ENCODE assay signal across 7 cellular contexts in genomic region chr17:81701288-81702071, GRCh38. TPM values are rescaled to one million over a fixed set of nuclear protein-coding genes. Genes with fewer than 3 reads are reported as not detected.
DNase-seq lines count a peak whose midpoint lies in the region; FAIRE-seq and TF ChIP-seq lines count a peak whose summit lies in the region.

No MANE protein-coding gene starts in this region.

- H3K9me2 ChIP-seq in OCI-LY1 (ENCODE audit: low read depth, low read length) = no peaks in the 10 kb centered on the region

- H3K4me3 ChIP-seq in GM12865 (ENCODE audit: low read depth, low read length) (peak overlapping the region; percentile 93), OCI-LY1 (ENCODE audit: low read depth, low read length, poor library complexity, severe bottlenecking) (peak overlapping the region; percentile 95), H1 (ENCODE audit: extremely low read depth in 1 of 4, insufficient read depth in 2 of 4, low read depth in 3 of 4, low read length in 4 of 4) (peak overlapping the region in 1 of 4 experiments; percentile 95; a peak in 3 of 8 replicates), retinal pigment epithelial cell (ENCODE audit: low read length) (peak overlapping the region; percentile 91)

- H3K4me1 ChIP-seq in OCI-LY1 (ENCODE audit: insufficient read depth, low read length, severe bottlenecking) (peaks cover 30% of the 10 kb centered on the region), H1 (replicated peaks in 1 of 4; ENCODE audit: control insufficient read depth in 3 of 4, insufficient read depth in 4 of 4, low read length in 3 of 4) (peaks cover 0 to 14% (median 10%) of the 10 kb centered on the region in 4 experiments; a peak in 5 of 7 replicates)

- TF ChIP-seq CTCF in GM12865 (IDR thresholded peaks at IDR 0.05; ENCODE audit: insufficient read depth, low read depth, low read length, missing control alignments) (peak; percentile 9), OCI-LY1 (IDR thresholded peaks at IDR 0.05; ENCODE audit: low read length) (peak; percentile 11; the same call in 1 of the 2 replicates), H1 (IDR thresholded peaks at IDR 0.05; ENCODE audit: control extremely low read depth in 1 of 3, insufficient read depth in 1 of 3, low read depth in 1 of 3, low read length in 3 of 3) (no peak), retinal pigment epithelial cell (conservative IDR thresholded peaks at IDR 0.05; ENCODE audit: low read depth, low read length) (no peak)

- H3K23ac ChIP-seq in H1 (ENCODE audit: insufficient read length) = no peak overlapping the region

- H3K79me1 ChIP-seq in H1 (ENCODE audit: low read depth, low read length) = peaks cover 14% of the 10 kb centered on the region

- H4K91ac ChIP-seq in H1 (replicated peaks; ENCODE audit: insufficient read length, low read length) = no peak overlapping the region

- no peak overlapping the region; the same call in 1 of the 2 replicates for H2BK5ac ChIP-seq in H1 (ENCODE audit: low read depth, low read length)

- H3K9ac ChIP-seq in OCI-LY1 (ENCODE audit: low read length) = peak overlapping the region; percentile 99
- H3K9ac ChIP-seq in H1 (replicated peaks in 1 of 4; ENCODE audit: extremely low read depth in 1 of 4, low read depth in 3 of 4, low read length in 3 of 4) = peak overlapping the region in 3 of 4 experiments; percentile 11 to 29 (median 14); a peak in 2 of 7 replicates

- H3K4ac ChIP-seq in H1 (replicated peaks; ENCODE audit: insufficient read length, low read depth, low read length) = no peak overlapping the region

- POLR2A ChIA-PET in H1 (lab: Charles Lee; ENCODE audit: partially characterized antibody) = interaction anchor here (0.6 to 17.2 kb wide), 16 partner anchors 15 to 852 kb away, joined by 3 to 436 read pairs (median 6); partner anchors contain the start of genes ARL16, CCDC137, HGS and MAFG

- no peak overlapping the region for H2BK12ac ChIP-seq in H1 (ENCODE audit: low read depth, low read length)

- H3K9me3 ChIP-seq in OCI-LY1 (ENCODE audit: low read length) (no peaks in the 10 kb centered on the region), H1 (ENCODE audit: insufficient read depth in 2 of 2, low read depth in 1 of 2, low read length in 1 of 2) (no peaks in the 10 kb centered on the region)

- H3K27ac ChIP-seq in OCI-LY1 (ENCODE audit: low read depth, low read length, poor library complexity, severe bottlenecking) (peak overlapping the region; percentile 5), H1 (ENCODE audit: low read depth, low read length) (no peak overlapping the region)

- H3K18ac ChIP-seq in H1 (ENCODE audit: extremely low read depth, low read length) = no peak overlapping the region

- no peak overlapping the region for H3K14ac ChIP-seq in H1 (ENCODE audit: insufficient read length)

- no peaks in the 10 kb centered on the region for H3K27me3 ChIP-seq in OCI-LY1 (ENCODE audit: insufficient read depth, low read length)
- no peaks in the 10 kb centered on the region for H3K27me3 ChIP-seq in H1 (replicated peaks in 1 of 4; ENCODE audit: control insufficient read depth in 3 of 4, extremely low read depth in 1 of 4, insufficient read depth in 3 of 4, low read length in 3 of 4)

- peak overlapping the region; percentile 62 for H4K8ac ChIP-seq in H1 (ENCODE audit: extremely low read depth, insufficient read depth, low read length)

- H3K4me2 ChIP-seq in OCI-LY1 (ENCODE audit: low read length) (peak overlapping the region; percentile 84), H1 (ENCODE audit: insufficient read depth in 1 of 2, low read depth in 2 of 2, low read length in 2 of 2) (peak overlapping the region; percentile 91 to 95; a peak in 3 of 4 replicates)

- H3K56ac ChIP-seq in H1 (replicated peaks; ENCODE audit: insufficient read length, low read depth, low read length) = no peak overlapping the region

- TF ChIP-seq EP300 in H1 (IDR thresholded peaks at IDR 0.05; ENCODE audit: borderline replicate concordance in 1 of 2, low read depth in 2 of 2, low read length in 2 of 2) = no peak

- H3K36me3 ChIP-seq in OCI-LY1 (ENCODE audit: insufficient read depth, low read length) (peaks cover 82% of the 10 kb centered on the region), H1 (ENCODE audit: control insufficient read depth in 2 of 4, insufficient read depth in 4 of 4, low read length in 3 of 4) (peaks cover 13 to 42% (median 21%) of the 10 kb centered on the region in 4 experiments; a peak in 7 of 8 replicates)

- H3K23me2 ChIP-seq in H1 (ENCODE audit: low read depth, low read length) = peaks cover 9% of the 10 kb centered on the region

- no peaks in the 10 kb centered on the region for H3F3A ChIP-seq in OCI-LY1 (ENCODE audit: insufficient read depth, low read length)

- H4K5ac ChIP-seq in H1 (ENCODE audit: insufficient read length, low read depth, low read length) = no peak overlapping the region

- H2BK20ac ChIP-seq in H1 (ENCODE audit: low read length) = no peak overlapping the region

- DNase-seq in GM12865 (ENCODE audit: low read depth) (no peak), H1 (ENCODE audit: low read depth in 1 of 2, low spot score in 2 of 2) (no peak), retinal pigment epithelial cell (ENCODE audit: low read depth) (no peak), ecto neural progenitor cell (ENCODE audit: low spot score) (no peak), RCC 7860 (ENCODE audit: low spot score) (no peak), GOT3 (lab: John Stamatoyannopoulos, UW) (no peak)

- H3K79me2 ChIP-seq in OCI-LY1 (ENCODE audit: insufficient read depth, low read length) = peaks cover 31% of the 10 kb centered on the region
- peaks cover 9 to 44% of the 10 kb centered on the region in 2 experiments; a peak in 3 of 4 replicates for H3K79me2 ChIP-seq in H1 (ENCODE audit: control insufficient read depth in 1 of 2, insufficient read depth in 2 of 2, low read length in 2 of 2)

- no peak overlapping the region for H2BK15ac ChIP-seq in H1 (ENCODE audit: low read length)

- no peak overlapping the region for H2BK120ac ChIP-seq in H1 (replicated peaks; ENCODE audit: low read depth, low read length)

- no peak for TF ChIP-seq RAD21 in H1 (IDR thresholded peaks at IDR 0.05 in 1 of 2, conservative IDR thresholded peaks at IDR 0.05 in 1 of 2; ENCODE audit: low read depth in 2 of 2, low read length in 2 of 2)

- no peak overlapping the region for H2AK5ac ChIP-seq in H1 (ENCODE audit: low read depth, low read length)

- FAIRE-seq in H1 (lab: Jason Lieb, UNC) = no peak
- FAIRE-seq in RCC 7860 (lab: Jason Lieb, UNC) = no peak

- CTCF ChIA-PET in H1 (lab: Charles Lee; ENCODE audit: partially characterized antibody) = interaction anchor here (1.0 to 2.0 kb wide), 9 partner anchors 8 to 169 kb away, joined by 3 to 9 read pairs (median 4); partner anchors contain the start of genes ARHGDIA, ARL16 and HGS

- no peaks in the 10 kb centered on the region for H4K20me1 ChIP-seq in OCI-LY1 (ENCODE audit: insufficient read depth, low read length)
- H4K20me1 ChIP-seq in H1 (replicated peaks in 1 of 2; ENCODE audit: control insufficient read depth in 1 of 2, insufficient read depth in 2 of 2, low read length in 2 of 2) = peaks cover 11% of the 10 kb centered on the region in 2 experiments

- no peak for TF ChIP-seq POLR2A in H1 (IDR thresholded peaks at IDR 0.05; ENCODE audit: control extremely low read depth in 1 of 2, low read depth in 2 of 2, low read length in 2 of 2)

- H2AFZ ChIP-seq in OCI-LY1 (ENCODE audit: low read length) (no peak overlapping the region), H1 (ENCODE audit: low read length) (no peak overlapping the region)

- WGBS in H1 (ENCODE audit: extremely low coverage in 1 of 2, insufficient coverage in 1 of 2, insufficient read length in 1 of 2, insufficient replicate concordance in 2 of 2, low coverage in 1 of 2, low lambda C conversion rate in 2 of 2, missing lambda C conversion rate in 1 of 2), 2 experiments = 88% methylated on average over 23 of the region's 23 CpGs; no CpG with 5 or more reads in 1 of the 2 experiments

RNA-seq across cellular contexts. Expression of gene MRPL12, which starts 1.7 kb away (rescaled TPM):
- 120 and 131 TPM in 2 replicates for total RNA-seq in H1 (2021; fragmentation: NEBNext Ultra II Directional; extraction: Animal tissue kit (Norgen Biotek cat#: 25700))
- polyA plus RNA-seq in H1 (2011; rRNA removed) = 141 and 190 TPM in 2 replicates
- 185 TPM for polyA plus RNA-seq in H1 (2011; cell fraction: cytosol; rRNA removed)
- polyA plus RNA-seq in H1 (2011; cell fraction: nucleus; rRNA removed) = 144 TPM
- polyA plus RNA-seq in H1 (2012, experiment 1 of 2) = 66.6 to 148 TPM (median 135 TPM) in 4 replicates
- 172 TPM for polyA plus RNA-seq in H1 (2012, experiment 2 of 2)
- polyA plus RNA-seq in H1 (2013, experiment 1 of 2) = 97.0 TPM
- 97.1 TPM for polyA plus RNA-seq in H1 (2013, experiment 2 of 2)
- polyA minus RNA-seq in H1 (2011; rRNA and poly(A)+ RNA removed) = 40.8 and 41.6 TPM in 2 replicates
- 51.5 TPM for polyA minus RNA-seq in H1 (2011; cell fraction: cytosol; rRNA and poly(A)+ RNA removed)
- polyA minus RNA-seq in H1 (2011; cell fraction: nucleus; rRNA and poly(A)+ RNA removed) = 46.7 TPM

RNA-seq across cellular contexts. Expression of gene SLC25A10, which starts 10.6 kb away (rescaled TPM):
- 22.2 and 25.3 TPM in 2 replicates for total RNA-seq in H1 (2021; fragmentation: NEBNext Ultra II Directional; extraction: Animal tissue kit (Norgen Biotek cat#: 25700))
- 43.0 and 60.9 TPM in 2 replicates for polyA plus RNA-seq in H1 (2011; rRNA removed)
- polyA plus RNA-seq in H1 (2011; cell fraction: cytosol; rRNA removed) = 30.8 TPM
- 77.5 TPM for polyA plus RNA-seq in H1 (2011; cell fraction: nucleus; rRNA removed)
- 14.8 to 29.0 TPM (median 26.6 TPM) in 4 replicates for polyA plus RNA-seq in H1 (2012, experiment 1 of 2)
- 33.3 TPM for polyA plus RNA-seq in H1 (2012, experiment 2 of 2)
- polyA plus RNA-seq in H1 (2013, experiment 1 of 2) = 19.0 TPM
- 20.0 TPM for polyA plus RNA-seq in H1 (2013, experiment 2 of 2)
- polyA minus RNA-seq in H1 (2011; rRNA and poly(A)+ RNA removed) = 11.7 and 14.2 TPM in 2 replicates
- 14.8 TPM for polyA minus RNA-seq in H1 (2011; cell fraction: cytosol; rRNA and poly(A)+ RNA removed)
- polyA minus RNA-seq in H1 (2011; cell fraction: nucleus; rRNA and poly(A)+ RNA removed) = 24.0 TPM

RNA-seq across cellular contexts. Expression of gene HGS, which starts 17.7 kb away (rescaled TPM):
- 78.8 and 80.8 TPM in 2 replicates for total RNA-seq in H1 (2021; fragmentation: NEBNext Ultra II Directional; extraction: Animal tissue kit (Norgen Biotek cat#: 25700))
- 99.7 and 144 TPM in 2 replicates for polyA plus RNA-seq in H1 (2011; rRNA removed)
- polyA plus RNA-seq in H1 (2011; cell fraction: cytosol; rRNA removed) = 68.0 TPM
- 334 TPM for polyA plus RNA-seq in H1 (2011; cell fraction: nucleus; rRNA removed)
- 65.1 to 84.3 TPM (median 78.3 TPM) in 4 replicates for polyA plus RNA-seq in H1 (2012, experiment 1 of 2)
- polyA plus RNA-seq in H1 (2012, experiment 2 of 2) = 54.5 TPM
- polyA plus RNA-seq in H1 (2013, experiment 1 of 2) = 39.6 TPM
- polyA plus RNA-seq in H1 (2013, experiment 2 of 2) = 35.7 TPM
- polyA minus RNA-seq in H1 (2011; rRNA and poly(A)+ RNA removed) = 71.4 and 95.1 TPM in 2 replicates
- polyA minus RNA-seq in H1 (2011; cell fraction: cytosol; rRNA and poly(A)+ RNA removed) = 67.2 TPM
- 69.8 TPM for polyA minus RNA-seq in H1 (2011; cell fraction: nucleus; rRNA and poly(A)+ RNA removed)

RNA-seq across cellular contexts. Expression of gene ARL16, which starts 17.9 kb away (rescaled TPM):
- 37.0 and 41.8 TPM in 2 replicates for total RNA-seq in H1 (2021; fragmentation: NEBNext Ultra II Directional; extraction: Animal tissue kit (Norgen Biotek cat#: 25700))
- 60.8 and 64.2 TPM in 2 replicates for polyA plus RNA-seq in H1 (2011; rRNA removed)
- 84.9 TPM for polyA plus RNA-seq in H1 (2011; cell fraction: cytosol; rRNA removed)
- 30.5 TPM for polyA plus RNA-seq in H1 (2011; cell fraction: nucleus; rRNA removed)
- 48.9 to 59.9 TPM (median 53.7 TPM) in 4 replicates for polyA plus RNA-seq in H1 (2012, experiment 1 of 2)
- polyA plus RNA-seq in H1 (2012, experiment 2 of 2) = 39.8 TPM
- 40.1 TPM for polyA plus RNA-seq in H1 (2013, experiment 1 of 2)
- 41.3 TPM for polyA plus RNA-seq in H1 (2013, experiment 2 of 2)
- polyA minus RNA-seq in H1 (2011; rRNA and poly(A)+ RNA removed) = 31.9 and 34.2 TPM in 2 replicates
- 15.9 TPM for polyA minus RNA-seq in H1 (2011; cell fraction: cytosol; rRNA and poly(A)+ RNA removed)
- polyA minus RNA-seq in H1 (2011; cell fraction: nucleus; rRNA and poly(A)+ RNA removed) = 18.6 TPM

RNA-seq across cellular contexts. Expression of gene CCDC137, which starts 34.9 kb away (rescaled TPM):
- 38.6 and 39.8 TPM in 2 replicates for total RNA-seq in H1 (2021; fragmentation: NEBNext Ultra II Directional; extraction: Animal tissue kit (Norgen Biotek cat#: 25700))
- polyA plus RNA-seq in H1 (2011; rRNA removed) = 17.6 and 23.3 TPM in 2 replicates
- polyA plus RNA-seq in H1 (2011; cell fraction: cytosol; rRNA removed) = 28.0 TPM
- polyA plus RNA-seq in H1 (2011; cell fraction: nucleus; rRNA removed) = 24.2 TPM
- polyA plus RNA-seq in H1 (2012, experiment 1 of 2) = 38.1 to 44.2 TPM (median 40.1 TPM) in 4 replicates
- polyA plus RNA-seq in H1 (2012, experiment 2 of 2) = 19.9 TPM
- 40.4 TPM for polyA plus RNA-seq in H1 (2013, experiment 1 of 2)
- polyA plus RNA-seq in H1 (2013, experiment 2 of 2) = 44.2 TPM
- 3.2 and 4.4 TPM in 2 replicates for polyA minus RNA-seq in H1 (2011; rRNA and poly(A)+ RNA removed)
- polyA minus RNA-seq in H1 (2011; cell fraction: cytosol; rRNA and poly(A)+ RNA removed) = 8.4 TPM
- 9.5 TPM for polyA minus RNA-seq in H1 (2011; cell fraction: nucleus; rRNA and poly(A)+ RNA removed)

Comparison
In these comparisons a context has a peak if more than half of its experiments do, and no peak if none do; other contexts are left out.
1. CTCF ChIP-seq: peak in GM12865 (single experiment) and OCI-LY1 (single experiment); none in H1 (0 of 3) and retinal pigment epithelial cell (single experiment).